Comparison of ENCODE assay signal across 10 cellular contexts in the genomic region with DNA sequence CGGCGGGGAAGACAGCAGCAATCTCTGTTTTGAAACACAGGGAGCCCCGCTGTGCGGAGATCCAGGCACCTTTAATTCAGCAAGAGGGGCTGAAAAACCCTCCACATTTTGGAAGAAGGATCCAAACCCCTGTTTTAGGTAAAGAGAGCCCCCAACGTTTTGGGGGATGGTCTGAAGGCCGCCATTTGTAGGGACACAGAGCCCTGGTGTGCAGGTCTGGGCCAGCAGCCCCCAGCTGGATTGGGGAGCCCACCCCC. TPM values are rescaled to one million over a fixed set of nuclear protein-coding genes. Genes with fewer than 3 reads are reported as not detected.
DNase-seq lines count a peak whose midpoint lies in the region; ATAC-seq, FAIRE-seq and TF ChIP-seq lines count a peak whose summit lies in the region.
"Had no signal": no experiment of that assay in that cellular context is flagged by ENCODE, and none has a peak within 500 bp of the region (broad histone marks: within the 10 kb centered on the region; RNA-seq: fewer than 3 reads in every experiment).

No MANE protein-coding gene starts in this region.

- no peaks in the 10 kb centered on the region for H3K27me3 Mint-ChIP-seq in T-helper 2 cell treated with Interferon-gamma antibody and Interleukin-4, amounts not matched to agents 5 μg/mL and 100 μg/mL, for 36 hours (ENCODE audit: low read depth)

- H3K36me3 ChIP-seq in adipocyte (ENCODE audit: control insufficient read depth, insufficient read depth, low read length, severe bottlenecking): no peaks in the 10 kb centered on the region
- peaks cover 2 to 5% of the 10 kb centered on the region in 2 experiments for H3K36me3 ChIP-seq in keratinocyte (ENCODE audit: control insufficient read depth in 2 of 2, extremely low read depth in 1 of 2, insufficient read depth in 2 of 2, low read length in 2 of 2)

- H3K4me3 ChIP-seq in adipocyte (ENCODE audit: low read length) (peak overlapping the region; percentile 83), keratinocyte (ENCODE audit: control insufficient read depth in 2 of 3, extremely low read depth in 1 of 3, insufficient read depth in 2 of 3, low read depth in 1 of 3, low read length in 3 of 3) (peak overlapping the region; percentile 57 to 86 (median 76))

- H3K27me3 ChIP-seq in adipocyte (replicated peaks; ENCODE audit: control insufficient read depth, insufficient read depth, low read length) (no peaks in the 10 kb centered on the region), keratinocyte (ENCODE audit: control insufficient read depth, extremely low read depth, insufficient read depth, low read length) (no peaks in the 10 kb centered on the region)

- H3K4me1 Mint-ChIP-seq in T-helper 2 cell treated with Interferon-gamma antibody and Interleukin-4, amounts not matched to agents 5 μg/mL and 100 μg/mL, for 36 hours (ENCODE audit: low read depth): peaks cover 28% of the 10 kb centered on the region

- dilution Hi-C loops in keratinocyte (cut with MboI; ENCODE audit: extremely low pct_ligation_motif_present, low sequenced_read_pairs): no loop called here

- H2AFZ ChIP-seq in keratinocyte (ENCODE audit: control insufficient read depth, low read length): peak overlapping the region; percentile 73

- no peaks in the 10 kb centered on the region for H4K20me1 ChIP-seq in keratinocyte (ENCODE audit: control insufficient read depth, extremely low read depth, insufficient read depth, low read length)

- no peaks in the 10 kb centered on the region for H3K36me3 Mint-ChIP-seq in T-helper 2 cell treated with Interferon-gamma antibody and Interleukin-4, amounts not matched to agents 5 μg/mL and 100 μg/mL, for 36 hours (ENCODE audit: low read depth)

- no peak for DNase-seq in T-helper 2 cell treated with Interferon-gamma antibody and Interleukin-4, amounts not matched to agents 5 μg/mL and 100 μg/mL, for 36 hours (ENCODE audit: low spot score)
- DNase-seq in T-helper 2 cell (no peak), adipocyte (ENCODE audit: low read depth) (no peak), keratinocyte (ENCODE audit: low read depth, low spot score) (no peak), NCI-H345 treated with DMSO at 0.1 percent for 48 hours (lab: John Stamatoyannopoulos, UW; ENCODE audit: unreplicated experiment) (no peak)
- DNase-seq: activated CD8-positive, alpha-beta memory T cell treated with anti-CD3 and anti-CD28 coated beads, Interleukin-2, amount 50 U/mL, for 4 hours; stimulated activated CD4-positive, alpha-beta T cell treated with anti-CD3 and anti-CD28 coated beads, Interleukin-4, amount 100 ng/mL, for 1 hour had no signal

- no peak for FAIRE-seq in keratinocyte (lab: Jason Lieb, UNC)

- H3K9me3 ChIP-seq in adipocyte (ENCODE audit: control insufficient read depth, low read length) (no peaks in the 10 kb centered on the region), keratinocyte (ENCODE audit: control insufficient read depth, low read depth, low read length) (no peaks in the 10 kb centered on the region)

- no peak for TF ChIP-seq CTCF in keratinocyte (optimal IDR thresholded peaks at IDR 0.05 in 1 of 3, IDR thresholded peaks at IDR 0.05 in 1 of 3, conservative IDR thresholded peaks at IDR 0.05 in 1 of 3; ENCODE audit: extremely low read depth in 1 of 3, insufficient read depth in 2 of 3, low read length in 3 of 3)

- H3K4me1 ChIP-seq in adipocyte (ENCODE audit: control insufficient read depth, insufficient read depth, low read length) (peaks cover 56% of the 10 kb centered on the region), keratinocyte (ENCODE audit: control insufficient read depth, extremely low read depth, insufficient read depth, low read length) (peaks cover 45% of the 10 kb centered on the region)

- peaks cover 3% of the 10 kb centered on the region for H3K79me2 ChIP-seq in keratinocyte (ENCODE audit: control insufficient read depth, insufficient read depth, low read length)

- peak overlapping the region; percentile 85 for H3K27ac ChIP-seq in keratinocyte (ENCODE audit: control insufficient read depth, insufficient read depth, low read length)
- peak overlapping the region; percentile 94 for H3K27ac ChIP-seq in temporal lobe (ENCODE audit: low read depth, low read length)

- peak overlapping the region; percentile 81 for H3K4me3 Mint-ChIP-seq in T-helper 2 cell treated with Interferon-gamma antibody and Interleukin-4, amounts not matched to agents 5 μg/mL and 100 μg/mL, for 36 hours

- H3K4me2 ChIP-seq in keratinocyte (ENCODE audit: control insufficient read depth, extremely low read depth, insufficient read depth, low read depth, low read length): peak overlapping the region; percentile 93

- H3K9me3 Mint-ChIP-seq in T-helper 2 cell treated with Interferon-gamma antibody and Interleukin-4, amounts not matched to agents 5 μg/mL and 100 μg/mL, for 36 hours: no peaks in the 10 kb centered on the region

- no peak for ATAC-seq in HG03521 (IDR thresholded peaks at IDR 0.05; ENCODE audit: unreplicated experiment)
- ATAC-seq in HG02571 (IDR thresholded peaks at IDR 0.05; ENCODE audit: unreplicated experiment): no peak

- H3K9me1 ChIP-seq in keratinocyte (ENCODE audit: control insufficient read depth, extremely low read depth, insufficient read depth, low read length): no peaks in the 10 kb centered on the region

- H3K9ac ChIP-seq in adipocyte (ENCODE audit: low read length): peak overlapping the region; percentile 92
- peak overlapping the region; percentile 79 for H3K9ac ChIP-seq in keratinocyte (ENCODE audit: control insufficient read depth, extremely low read depth, insufficient read depth, low read length)

- peak overlapping the region; percentile 87 for H3K27ac Mint-ChIP-seq in T-helper 2 cell treated with Interferon-gamma antibody and Interleukin-4, amounts not matched to agents 5 μg/mL and 100 μg/mL, for 36 hours

RNA-seq across cellular contexts. Expression of gene HOOK2, which starts 3.5 kb away (rescaled TPM):
- 19.0 to 27.4 TPM (median 21.9 TPM) in 3 replicates for polyA plus RNA-seq in keratinocyte
- 61.4 TPM for polyA plus RNA-seq in keratinocyte (2011; ENCODE audit: low read depth)
- polyA plus RNA-seq in keratinocyte (2011; cell fraction: cytosol; rRNA removed): 8.9 and 15.2 TPM in 2 replicates
- 98.6 and 127 TPM in 2 replicates for polyA plus RNA-seq in keratinocyte (2011; cell fraction: nucleus; rRNA removed)
- polyA plus RNA-seq in keratinocyte (2012; ENCODE audit: low replicate concordance): 31.3 and 34.6 TPM in 2 replicates
- 13.1 to 23.2 TPM (median 16.5 TPM) in 3 replicates for polyA minus RNA-seq in keratinocyte
- polyA minus RNA-seq in keratinocyte (2011; cell fraction: cytosol; rRNA and poly(A)+ RNA removed): 9.2 TPM
- polyA minus RNA-seq in keratinocyte (2011; cell fraction: nucleus; rRNA and poly(A)+ RNA removed): 14.9 and 26.8 TPM in 2 replicates
- total RNA-seq in temporal lobe: 18.9 TPM

RNA-seq across cellular contexts. Expression of gene JUNB, which starts 12.5 kb away (rescaled TPM):
- 34.9 to 85.1 TPM (median 40.8 TPM) in 3 replicates for polyA plus RNA-seq in keratinocyte
- 87.3 TPM for polyA plus RNA-seq in keratinocyte (2011; ENCODE audit: low read depth)
- polyA plus RNA-seq in keratinocyte (2011; cell fraction: cytosol; rRNA removed): 13.1 and 47.4 TPM in 2 replicates
- 62.8 and 88.1 TPM in 2 replicates for polyA plus RNA-seq in keratinocyte (2011; cell fraction: nucleus; rRNA removed)
- polyA plus RNA-seq in keratinocyte (2012; ENCODE audit: low replicate concordance): 52.4 and 163 TPM in 2 replicates
- 11.0 to 22.5 TPM (median 12.4 TPM) in 3 replicates for polyA minus RNA-seq in keratinocyte
- 133 TPM for polyA minus RNA-seq in keratinocyte (2011; cell fraction: cytosol; rRNA and poly(A)+ RNA removed)
- 57.9 and 81.1 TPM in 2 replicates for polyA minus RNA-seq in keratinocyte (2011; cell fraction: nucleus; rRNA and poly(A)+ RNA removed)
- total RNA-seq in temporal lobe: 27.8 TPM

RNA-seq across cellular contexts. Expression of gene PRDX2, which starts 22.8 kb away (rescaled TPM):
- 119 to 301 TPM (median 154 TPM) in 3 replicates for polyA plus RNA-seq in keratinocyte
- polyA plus RNA-seq in keratinocyte (2011; ENCODE audit: low read depth): 34.9 TPM
- 183 and 286 TPM in 2 replicates for polyA plus RNA-seq in keratinocyte (2011; cell fraction: cytosol; rRNA removed)
- polyA plus RNA-seq in keratinocyte (2011; cell fraction: nucleus; rRNA removed): 144 and 162 TPM in 2 replicates
- polyA plus RNA-seq in keratinocyte (2012; ENCODE audit: low replicate concordance): 185 and 240 TPM in 2 replicates
- 153 to 398 TPM (median 161 TPM) in 3 replicates for polyA minus RNA-seq in keratinocyte
- 196 TPM for polyA minus RNA-seq in keratinocyte (2011; cell fraction: cytosol; rRNA and poly(A)+ RNA removed)
- polyA minus RNA-seq in keratinocyte (2011; cell fraction: nucleus; rRNA and poly(A)+ RNA removed): 47.3 and 53.6 TPM in 2 replicates
- total RNA-seq in temporal lobe: 235 TPM

RNA-seq across cellular contexts. Expression of gene THSD8, which starts 23.0 kb away (rescaled TPM):
- polyA plus RNA-seq in keratinocyte: 0.41 to 6.6 TPM (median 2.9 TPM) in 3 replicates
- polyA plus RNA-seq in keratinocyte (2011; ENCODE audit: low read depth): not detected
- polyA plus RNA-seq in keratinocyte (2011; cell fraction: cytosol; rRNA removed): 2.9 and 4.9 TPM in 2 replicates
- polyA plus RNA-seq in keratinocyte (2011; cell fraction: nucleus; rRNA removed): 1.3 and 2.0 TPM in 2 replicates
- 2.6 and 8.7 TPM in 2 replicates for polyA plus RNA-seq in keratinocyte (2012; ENCODE audit: low replicate concordance)
- polyA minus RNA-seq in keratinocyte: 2.4 to 10.5 TPM (median 4.4 TPM) in 3 replicates
- not detected for polyA minus RNA-seq in keratinocyte (2011; cell fraction: cytosol; rRNA and poly(A)+ RNA removed)
- not detected in 2 replicates for polyA minus RNA-seq in keratinocyte (2011; cell fraction: nucleus; rRNA and poly(A)+ RNA removed)
- 0.25 TPM for total RNA-seq in temporal lobe

RNA-seq across cellular contexts. Expression of gene BEST2, which starts 27.2 kb away (rescaled TPM):
- 0.03 TPM in 1 of 3 replicates, not detected in the others for polyA plus RNA-seq in keratinocyte
- 0.19 TPM for polyA plus RNA-seq in keratinocyte (2011; ENCODE audit: low read depth)
- not detected in 2 replicates for polyA plus RNA-seq in keratinocyte (2011; cell fraction: cytosol; rRNA removed)
- 0.20 TPM in 1 of 2 replicates, not detected in the other for polyA plus RNA-seq in keratinocyte (2011; cell fraction: nucleus; rRNA removed)
- polyA plus RNA-seq in keratinocyte (2012; ENCODE audit: low replicate concordance): 0.32 TPM in 1 of 2 replicates, not detected in the other
- polyA minus RNA-seq in keratinocyte: not detected in 3 replicates
- not detected for polyA minus RNA-seq in keratinocyte (2011; cell fraction: cytosol; rRNA and poly(A)+ RNA removed)
- polyA minus RNA-seq in keratinocyte (2011; cell fraction: nucleus; rRNA and poly(A)+ RNA removed): not detected in 2 replicates
- total RNA-seq in temporal lobe: under 0.01 TPM
